Comparison of ENCODE assay signal across 33 cellular contexts in genomic region chrX:10399152-10399741, GRCh38.
"Had no signal": no experiment of that assay in that cellular context is flagged by ENCODE, and none has a peak within 500 bp of the region (broad histone marks: within the 10 kb centered on the region; RNA-seq: fewer than 3 reads in every experiment).

No MANE protein-coding gene starts in this region.

- ATAC-seq: gastroesophageal sphincter; psoas muscle; stimulated activated naive B cell treated with anti-CD40 and anti-IgM and Interleukin-4, amounts not matched to agents 10 μg/mL and 1 μg/mL and 100 μg/mL, for 72 hours had no signal

- H3K4me1 ChIP-seq: colonic mucosa, esophagus squamous epithelium, gastroesophageal sphincter, parathyroid adenoma, psoas muscle, stomach, thyroid gland, upper lobe of left lung had no signal

- H3K4me1 Mint-ChIP-seq: activated naive CD4-positive, alpha-beta T cell treated with anti-CD3 and anti-CD28 coated beads, Interleukin-2, amount 10 ng/mL, durations not matched to agents 7 days and 5 days; activated naive CD8-positive, alpha-beta T cell treated with anti-CD3 and anti-CD28 coated beads, Interleukin-2, amount 10 ng/mL, durations not matched to agents 7 days and 5 days; mesothelial cell of epicardium; neural crest cell had no signal

- H3K27me3 Mint-ChIP-seq: activated naive CD4-positive, alpha-beta T cell treated with anti-CD3 and anti-CD28 coated beads, Interleukin-2, amount 10 ng/mL, durations not matched to agents 7 days and 5 days; activated naive CD8-positive, alpha-beta T cell treated with anti-CD3 and anti-CD28 coated beads, Interleukin-2, amount 10 ng/mL, durations not matched to agents 7 days and 5 days; naive B cell had no signal

- H3K4me3 Mint-ChIP-seq: activated naive CD4-positive, alpha-beta T cell treated with anti-CD3 and anti-CD28 coated beads, Interleukin-2, amount 10 ng/mL, durations not matched to agents 7 days and 5 days; activated naive CD8-positive, alpha-beta T cell treated with anti-CD3 and anti-CD28 coated beads, Interleukin-2, amount 10 ng/mL, durations not matched to agents 7 days and 5 days; mesothelial cell of epicardium; naive B cell; neural crest cell; stimulated activated naive B cell treated with anti-CD40 and anti-IgM and Interleukin-4, amounts not matched to agents 10 μg/mL and 1 μg/mL and 100 μg/mL, for 72 hours; T-helper 2 cell treated with Interferon-gamma antibody and Interleukin-4, amounts not matched to agents 5 μg/mL and 100 μg/mL, for 36 hours had no signal

- H3K9me3 ChIP-seq: colonic mucosa, esophagus squamous epithelium, gastroesophageal sphincter, psoas muscle, stomach, thyroid gland, upper lobe of left lung had no signal

- H3K36me3 Mint-ChIP-seq: activated naive CD4-positive, alpha-beta T cell treated with anti-CD3 and anti-CD28 coated beads, Interleukin-2, amount 10 ng/mL, durations not matched to agents 7 days and 5 days; activated naive CD8-positive, alpha-beta T cell treated with anti-CD3 and anti-CD28 coated beads, Interleukin-2, amount 10 ng/mL, durations not matched to agents 7 days and 5 days; mesothelial cell of epicardium; naive B cell; stimulated activated naive B cell treated with anti-CD40 and anti-IgM and Interleukin-4, amounts not matched to agents 10 μg/mL and 1 μg/mL and 100 μg/mL, for 72 hours had no signal

- H3K27ac Mint-ChIP-seq: activated naive CD4-positive, alpha-beta T cell treated with anti-CD3 and anti-CD28 coated beads, Interleukin-2, amount 10 ng/mL, durations not matched to agents 7 days and 5 days; activated naive CD8-positive, alpha-beta T cell treated with anti-CD3 and anti-CD28 coated beads, Interleukin-2, amount 10 ng/mL, durations not matched to agents 7 days and 5 days; naive B cell; stimulated activated naive B cell treated with anti-CD40 and anti-IgM and Interleukin-4, amounts not matched to agents 10 μg/mL and 1 μg/mL and 100 μg/mL, for 72 hours; T-helper 2 cell treated with Interferon-gamma antibody and Interleukin-4, amounts not matched to agents 5 μg/mL and 100 μg/mL, for 36 hours had no signal

- H3K27ac ChIP-seq: colonic mucosa, epithelial cell of prostate, esophagus squamous epithelium, gastroesophageal sphincter, parathyroid adenoma, psoas muscle, stomach, thyroid gland, upper lobe of left lung had no signal

- DNase-seq: activated CD4-positive, alpha-beta T cell treated with anti-CD3 and anti-CD28 coated beads for 48 hours; activated CD4-positive, alpha-beta T cell treated with anti-CD3 and anti-CD28 coated beads, Interleukin-2, amount 50 U/mL, for 48 hours; activated CD4-positive, CD25-positive, alpha-beta regulatory T cell; activated CD8-positive, alpha-beta memory T cell treated with anti-CD3 and anti-CD28 coated beads, Interleukin-2, amount 50 U/mL, for 4 hours; activated gamma-delta T cell; activated naive CD4-positive, alpha-beta T cell treated with anti-CD3 and anti-CD28 coated beads, Interleukin-2, amount 10 ng/mL, durations not matched to agents 7 days and 5 days; activated naive CD8-positive, alpha-beta T cell treated with anti-CD3 and anti-CD28 coated beads, Interleukin-2, amount 10 ng/mL, durations not matched to agents 7 days and 5 days; activated T-cell treated with anti-CD3 and anti-CD28 coated beads, Interleukin-2, amount 50 U/mL, for 1 hour; amniotic stem cell; cerebellar nuclear complex; colonic mucosa; effector CD8-positive, alpha-beta T cell; esophagus squamous epithelium; head of caudate nucleus; hypothalamus; islet precursor cell; mammary epithelial cell; naive B cell; nucleus accumbens; psoas muscle; stimulated activated CD4-positive, alpha-beta T cell treated with anti-CD3 and anti-CD28 coated beads, Interleukin-15, amount 100 ng/mL, for 24 hours; stimulated activated CD4-positive, alpha-beta T cell treated with anti-CD3 and anti-CD28 coated beads, Interleukin-2, amount 100 ng/mL, for 24 hours; stimulated activated naive B cell treated with anti-CD40 and anti-IgM and Interleukin-4, amounts not matched to agents 10 μg/mL and 1 μg/mL and 100 μg/mL, for 72 hours; stomach; T-helper 1 cell; thyroid gland; upper lobe of left lung had no signal

- H3K4me3 ChIP-seq: colonic mucosa, esophagus squamous epithelium, gastroesophageal sphincter, psoas muscle, stomach, thyroid gland, upper lobe of left lung had no signal

- H3K9me3 Mint-ChIP-seq: activated naive CD4-positive, alpha-beta T cell treated with anti-CD3 and anti-CD28 coated beads, Interleukin-2, amount 10 ng/mL, durations not matched to agents 7 days and 5 days; activated naive CD8-positive, alpha-beta T cell treated with anti-CD3 and anti-CD28 coated beads, Interleukin-2, amount 10 ng/mL, durations not matched to agents 7 days and 5 days; T-helper 2 cell treated with Interferon-gamma antibody and Interleukin-4, amounts not matched to agents 5 μg/mL and 100 μg/mL, for 36 hours had no signal

- H3K27me3 ChIP-seq: colonic mucosa, esophagus squamous epithelium, gastroesophageal sphincter, stomach, thyroid gland, upper lobe of left lung had no signal

- H3K36me3 ChIP-seq: colonic mucosa, esophagus squamous epithelium, gastroesophageal sphincter, stomach, thyroid gland, upper lobe of left lung had no signal
